15 cellular contexts compared by ENCODE assay signal in genomic region chr3:124861041-124861440, GRCh38. TPM values are rescaled to one million over a fixed set of nuclear protein-coding genes. Genes with fewer than 3 reads are reported as not detected.
DNase-seq lines count a peak whose midpoint lies in the region; ATAC-seq and TF ChIP-seq lines count a peak whose summit lies in the region.
"Had no signal": no experiment of that assay in that cellular context is flagged by ENCODE, and none has a peak within 500 bp of the region (broad histone marks: within the 10 kb centered on the region; RNA-seq: fewer than 3 reads in every experiment).

No MANE protein-coding gene starts in this region.

- H3K4me1 Mint-ChIP-seq in osteocyte (ENCODE audit: unreplicated experiment): peaks cover 54% of the 10 kb centered on the region
- no peaks in the 10 kb centered on the region for H3K4me1 Mint-ChIP-seq in activated CD8-positive, alpha-beta memory T cell treated with anti-CD3 and anti-CD28 coated beads, Interleukin-2, amount 10 ng/mL, durations not matched to agents 7 days and 5 days
- H3K4me1 Mint-ChIP-seq: immature natural killer cell had no signal

- POLR2A ChIA-PET in RWPE1 (lab: Yijun Ruan, JAX; ENCODE audit: low non-redundant PET) (interaction anchor here (0.6 kb wide), 1 partner anchor 26 kb away, joined by 3 read pairs; no protein-coding TSS in a partner anchor), HEK293T (lab: Yijun Ruan, JAX) (no interaction called here)

- TF ChIP-seq CTCF in 22Rv1 (IDR thresholded peaks at IDR 0.05) (no peak), RWPE1 (conservative IDR thresholded peaks at IDR 0.05; ENCODE audit: low read depth) (no peak), fibroblast of mammary gland (conservative IDR thresholded peaks at IDR 0.05; ENCODE audit: control insufficient read depth, insufficient read depth, low read depth, low read length) (no peak), osteocyte (IDR thresholded peaks at IDR 0.05) (no peak)

- H3K27ac ChIP-seq in 22Rv1: peak overlapping the region; percentile 29; the same call in 1 of the 2 replicates
- peak overlapping the region; percentile 77 for H3K27ac ChIP-seq in RWPE1

- DNase-seq in RWPE1 (ENCODE audit: low spot score) (no peak), fibroblast of mammary gland (ENCODE audit: low read depth) (peak; percentile 68), osteocyte (ENCODE audit: extremely low spot score, unreplicated experiment) (no peak), T-helper 2 cell (no peak), HEK293T (ENCODE audit: extremely low spot score) (no peak)
- no peak for DNase-seq in stimulated activated CD4-positive, alpha-beta T cell treated with anti-CD3 and anti-CD28 coated beads, Interleukin-4, amount 100 ng/mL, for 4 hours
- DNase-seq in activated CD8-positive, alpha-beta memory T cell treated with anti-CD3 and anti-CD28 coated beads, Interleukin-2, amount 10 ng/mL, durations not matched to agents 7 days and 5 days: no peak
- DNase-seq: activated naive CD4-positive, alpha-beta T cell treated with anti-CD3 and anti-CD28 coated beads for 36 hours; DMS153; immature natural killer cell; KG1; NCI-H146; NCI-H526; nephron progenitor cell had no signal

- ATAC-seq in activated CD8-positive, alpha-beta memory T cell treated with anti-CD3 and anti-CD28 coated beads, Interleukin-2, amount 10 ng/mL, durations not matched to agents 7 days and 5 days: no peak

- no peak overlapping the region for H3K4me3 ChIP-seq in fibroblast of mammary gland (ENCODE audit: control insufficient read depth, low read depth, low read length)

- H3K27me3 Mint-ChIP-seq in osteocyte (ENCODE audit: unreplicated experiment): no peaks in the 10 kb centered on the region
- peaks cover 20% of the 10 kb centered on the region for H3K27me3 Mint-ChIP-seq in activated CD8-positive, alpha-beta memory T cell treated with anti-CD3 and anti-CD28 coated beads, Interleukin-2, amount 10 ng/mL, durations not matched to agents 7 days and 5 days

- CTCF ChIA-PET in RWPE1 (lab: Yijun Ruan, JAX) (no interaction called here), HEK293T (lab: Yijun Ruan, JAX) (interaction anchor here (0.8 kb wide), 1 partner anchor 16 kb away, joined by 6 read pairs; no protein-coding TSS in a partner anchor)
- CTCF ChIA-PET in activated CD8-positive, alpha-beta memory T cell treated with anti-CD3 and anti-CD28 coated beads, Interleukin-2, amount 10 ng/mL, durations not matched to agents 7 days and 5 days (lab: Charles Lee): no interaction called here

- peak overlapping the region; percentile 94 for H3K27ac Mint-ChIP-seq in osteocyte (ENCODE audit: unreplicated experiment)
- no peak overlapping the region for H3K27ac Mint-ChIP-seq in activated CD8-positive, alpha-beta memory T cell treated with anti-CD3 and anti-CD28 coated beads, Interleukin-2, amount 10 ng/mL, durations not matched to agents 7 days and 5 days
- H3K27ac Mint-ChIP-seq: activated naive CD4-positive, alpha-beta T cell treated with anti-CD3 and anti-CD28 coated beads for 36 hours; immature natural killer cell; nephron progenitor cell had no signal

- H3K36me3 Mint-ChIP-seq in osteocyte (ENCODE audit: unreplicated experiment): peaks cover 33% of the 10 kb centered on the region
- no peaks in the 10 kb centered on the region for H3K36me3 Mint-ChIP-seq in activated CD8-positive, alpha-beta memory T cell treated with anti-CD3 and anti-CD28 coated beads, Interleukin-2, amount 10 ng/mL, durations not matched to agents 7 days and 5 days
- H3K36me3 Mint-ChIP-seq: immature natural killer cell had no signal

- H3K4me3 Mint-ChIP-seq in osteocyte (ENCODE audit: unreplicated experiment): peak overlapping the region; percentile 60
- H3K4me3 Mint-ChIP-seq in activated CD8-positive, alpha-beta memory T cell treated with anti-CD3 and anti-CD28 coated beads, Interleukin-2, amount 10 ng/mL, durations not matched to agents 7 days and 5 days: no peak overlapping the region
- H3K4me3 Mint-ChIP-seq: activated naive CD4-positive, alpha-beta T cell treated with anti-CD3 and anti-CD28 coated beads for 36 hours; immature natural killer cell; nephron progenitor cell had no signal

- H3K9me3 Mint-ChIP-seq in osteocyte (ENCODE audit: unreplicated experiment): no peaks in the 10 kb centered on the region
- H3K9me3 Mint-ChIP-seq in activated CD8-positive, alpha-beta memory T cell treated with anti-CD3 and anti-CD28 coated beads, Interleukin-2, amount 10 ng/mL, durations not matched to agents 7 days and 5 days (ENCODE audit: low read depth): no peaks in the 10 kb centered on the region
- H3K9me3 Mint-ChIP-seq: activated naive CD4-positive, alpha-beta T cell treated with anti-CD3 and anti-CD28 coated beads for 36 hours; immature natural killer cell had no signal

TF ChIP-seq in HEK293T, 16 proteins besides CTCF, POLR2A, EP300 and RAD21:
- TF ChIP-seq ZNF384 (IDR thresholded peaks at IDR 0.05) (no peak), PKNOX1 (IDR thresholded peaks at IDR 0.05) (no peak)
TF ChIP-seq in HEK293T: peak in this region for 0.

RNA-seq across cellular contexts. Expression of gene ITGB5, which starts 26.1 kb away (rescaled TPM):
- total RNA-seq in osteocyte: 419 and 441 TPM in 2 replicates
- total RNA-seq in activated CD8-positive, alpha-beta memory T cell treated with anti-CD3 and anti-CD28 coated beads, Interleukin-2, amount 10 ng/mL, durations not matched to agents 7 days and 5 days: 1 to 10 TPM in 1 of 2 experiments, under 1 TPM in 1; 0.18 to 1.2 TPM

Comparison
In these comparisons a context has a peak if more than half of its experiments do, and no peak if none do; other contexts are left out.
1. RNA of gene ITGB5, which starts 26.1 kb away (total RNA-seq): 419 to 441 TPM in osteocyte; 0.18 to 1.2 TPM in activated CD8-positive, alpha-beta memory T cell treated with anti-CD3 and anti-CD28 coated beads, Interleukin-2, amount 10 ng/mL, durations not matched to agents 7 days and 5 days; every median in the first group is over 100 times any median in the second.